In genomic region chr6:46170357-46171289, GRCh38 we compare ENCODE assay signal across 8 cellular contexts. TPM values are rescaled to one million over a fixed set of nuclear protein-coding genes. Genes with fewer than 3 reads are reported as not detected.
DNase-seq lines count a peak whose midpoint lies in the region; ATAC-seq and TF ChIP-seq lines count a peak whose summit lies in the region.

A gene with protein sequence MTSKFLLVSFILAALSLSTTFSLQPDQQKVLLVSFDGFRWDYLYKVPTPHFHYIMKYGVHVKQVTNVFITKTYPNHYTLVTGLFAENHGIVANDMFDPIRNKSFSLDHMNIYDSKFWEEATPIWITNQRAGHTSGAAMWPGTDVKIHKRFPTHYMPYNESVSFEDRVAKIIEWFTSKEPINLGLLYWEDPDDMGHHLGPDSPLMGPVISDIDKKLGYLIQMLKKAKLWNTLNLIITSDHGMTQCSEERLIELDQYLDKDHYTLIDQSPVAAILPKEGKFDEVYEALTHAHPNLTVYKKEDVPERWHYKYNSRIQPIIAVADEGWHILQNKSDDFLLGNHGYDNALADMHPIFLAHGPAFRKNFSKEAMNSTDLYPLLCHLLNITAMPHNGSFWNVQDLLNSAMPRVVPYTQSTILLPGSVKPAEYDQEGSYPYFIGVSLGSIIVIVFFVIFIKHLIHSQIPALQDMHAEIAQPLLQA (minus strand): TSS chr6:46170980. CDS start chr6:46168262, 2,718 bp downstream.

- H3K4me3 ChIP-seq in choroid plexus epithelial cell (ENCODE audit: low read depth, low read length) (peak within 1 kb of the TSS; percentile 44), left lung (peak within 1 kb of the TSS; percentile 51 to 54)

- peaks cover 0 to 27% of the 10 kb centered on the region in 2 donors for H3K27me3 ChIP-seq in left lung

- no peaks in the 10 kb centered on the region for H3K36me3 ChIP-seq in left lung

- peak within 1 kb of the TSS in 1 of 2 donors; percentile 18 for H3K27ac ChIP-seq in left lung

- TF ChIP-seq CTCF in GM13976 (IDR thresholded peaks at IDR 0.05; ENCODE audit: borderline replicate concordance, control extremely low read depth, extremely low read depth, insufficient read depth, missing control alignments) (no peak), choroid plexus epithelial cell (conservative IDR thresholded peaks at IDR 0.05; ENCODE audit: low read depth, low read length) (no peak), left lung (IDR thresholded peaks at IDR 0.05) (no peak)

- no peaks in the 10 kb centered on the region for H3K9me3 ChIP-seq in left lung

- ATAC-seq in HG02642 (IDR thresholded peaks at IDR 0.05; ENCODE audit: poor library complexity, unreplicated experiment) = peak; percentile 97
- peak; percentile 99 for ATAC-seq in left lung

- in situ Hi-C loops in GM13976 (cut with MboI; ENCODE audit: low sequenced_read_pairs, unreplicated experiment) = no loop called here

- H3K4me1 ChIP-seq in left lung = peaks cover 0 to 6% of the 10 kb centered on the region in 2 donors

- DNase-seq in GM13976 (ENCODE audit: low spot score) = peak; percentile 89
- peak; percentile 85 to 95 for DNase-seq in NCI-H187 (lab: John Stamatoyannopoulos, UW)
- peak; percentile 67 for DNase-seq in activated CD4-positive, alpha-beta T cell treated with anti-CD3 and anti-CD28 coated beads for 48 hours
- DNase-seq in choroid plexus epithelial cell (ENCODE audit: low read depth) = peak; percentile 9
- DNase-seq in left lung = peak; percentile 90 to 94
- DNase-seq in stimulated activated CD4-positive, alpha-beta T cell treated with anti-CD3 and anti-CD28 coated beads, Interleukin-1b, Interleukin-23, amount 100 ng/mL, for 48 hours = peak; percentile 60
- no peak for DNase-seq in SW 1271 (lab: John Stamatoyannopoulos, UW)

- intact Hi-C loops in left lung (cut with DNase I) = no loop called here

RNA-seq across cellular contexts. Expression of the gene that starts here (rescaled TPM):
- total RNA-seq in left lung = 10 to 100 TPM; 10.5 to 17.1 TPM

Comparison
In these comparisons a context has a peak if more than half of its experiments do, and no peak if none do; other contexts are left out.
1. DNase-seq: peak in GM13976 (single experiment), NCI-H187 (2 of 2), activated CD4-positive, alpha-beta T cell treated with anti-CD3 and anti-CD28 coated beads for 48 hours (single experiment), choroid plexus epithelial cell (single experiment), left lung (2 of 2) and stimulated activated CD4-positive, alpha-beta T cell treated with anti-CD3 and anti-CD28 coated beads, Interleukin-1b, Interleukin-23, amount 100 ng/mL, for 48 hours (single experiment); none in SW 1271 (0 of 2).